Comparison of ENCODE assay signal across 24 cellular contexts in genomic region chr5:175107865-175108264, GRCh38.
DNase-seq lines count a peak whose midpoint lies in the region; ATAC-seq, FAIRE-seq and TF ChIP-seq lines count a peak whose summit lies in the region.
"Had no signal": no experiment of that assay in that cellular context is flagged by ENCODE, and none has a peak within 500 bp of the region (broad histone marks: within the 10 kb centered on the region; RNA-seq: fewer than 3 reads in every experiment).

No MANE protein-coding gene starts in this region.

- no peak overlapping the region for H3K27ac Mint-ChIP-seq in MCF 10A (ENCODE audit: low read depth, unreplicated experiment)
- H3K27ac Mint-ChIP-seq: B cell; CD4-positive, CD25-positive, alpha-beta regulatory T cell; CD8-positive, alpha-beta memory T cell had no signal

- H3K9ac ChIP-seq in mammary epithelial cell (ENCODE audit: insufficient read depth, low read length): no peak overlapping the region
- H3K9ac ChIP-seq: BLaER1, GM23248 had no signal

- H3K4me2 ChIP-seq in mammary epithelial cell (ENCODE audit: insufficient read depth, low read depth, low read length) (no peak overlapping the region), osteoblast (ENCODE audit: insufficient read depth, low read length) (no peak overlapping the region)
- H3K4me2 ChIP-seq: BLaER1 had no signal

- no peaks in the 10 kb centered on the region for H3K4me1 ChIP-seq in mammary epithelial cell (ENCODE audit: insufficient read depth, low read length)
- H3K4me1 ChIP-seq in small intestine (ENCODE audit: control insufficient read depth in 2 of 2, insufficient read depth in 1 of 2, low read depth in 1 of 2, low read length in 1 of 2): no peaks in the 10 kb centered on the region
- H3K4me1 ChIP-seq in osteoblast (ENCODE audit: insufficient read depth, low read length): no peaks in the 10 kb centered on the region
- H3K4me1 ChIP-seq: BLaER1 had no signal

- POLR2A ChIA-PET in MCF 10A (lab: Yijun Ruan, JAX): no interaction called here

- BruUV-seq in MCF 10A (replicated peaks; lab: Mats Ljungman, UMichigan) (no TSS peak), mammary epithelial cell (replicated peaks; lab: Mats Ljungman, UMichigan) (no TSS peak)

- no peaks in the 10 kb centered on the region for H3K4me1 Mint-ChIP-seq in MCF 10A (ENCODE audit: insufficient read depth, unreplicated experiment)
- H3K4me1 Mint-ChIP-seq: B cell; CD4-positive, CD25-positive, alpha-beta regulatory T cell; CD8-positive, alpha-beta memory T cell had no signal

- H3K36me3 Mint-ChIP-seq in MCF 10A (ENCODE audit: insufficient read depth, unreplicated experiment): no peaks in the 10 kb centered on the region
- H3K36me3 Mint-ChIP-seq: CD4-positive, CD25-positive, alpha-beta regulatory T cell; CD8-positive, alpha-beta memory T cell had no signal

- H3K4me3 Mint-ChIP-seq in MCF 10A (ENCODE audit: unreplicated experiment): no peak overlapping the region
- H3K4me3 Mint-ChIP-seq: B cell; CD4-positive, CD25-positive, alpha-beta regulatory T cell; CD8-positive, alpha-beta memory T cell had no signal

- H2AFZ ChIP-seq in mammary epithelial cell (ENCODE audit: low read depth, low read length) (no peak overlapping the region), osteoblast (ENCODE audit: low read length) (no peak overlapping the region)
- H2AFZ ChIP-seq: GM23248 had no signal

- H3K4me3 ChIP-seq in mammary epithelial cell (replicated peaks in 1 of 3; ENCODE audit: insufficient read depth in 1 of 3, low read depth in 2 of 3, low read length in 3 of 3) (no peak overlapping the region), small intestine (ENCODE audit: low read depth in 1 of 2, low read length in 2 of 2) (no peak overlapping the region), osteoblast (ENCODE audit: insufficient read depth, low read length) (no peak overlapping the region)
- H3K4me3 ChIP-seq: BLaER1, GM12878, GM23248 had no signal

- CTCF ChIA-PET in MCF 10A (lab: Yijun Ruan, JAX): no interaction called here
- CTCF ChIA-PET in mammary epithelial cell (lab: Charles Lee; ENCODE audit: low non-redundant PET): no interaction called here

- H3K27me3 Mint-ChIP-seq in MCF 10A (ENCODE audit: insufficient read depth, unreplicated experiment): peaks cover 19% of the 10 kb centered on the region
- H3K27me3 Mint-ChIP-seq: B cell had no signal

- intact Hi-C loops in MCF 10A (cut with micrococcal nuclease) (no loop called here), mammary epithelial cell (cut with micrococcal nuclease) (no loop called here)

- DNase-seq in MCF 10A (ENCODE audit: unreplicated experiment) (peak; percentile 12), mammary epithelial cell (no peak), left lobe of liver (ENCODE audit: low spot score) (peak; percentile 81), small intestine (peak; percentile 5), osteoblast (ENCODE audit: insufficient read length, low spot score, missing footprints) (no peak), caudate nucleus (lab: John Stamatoyannopoulos, UW) (no peak)
- DNase-seq: CD4-positive, CD25-positive, alpha-beta regulatory T cell; CD8-positive, alpha-beta memory T cell; DMS 273 treated with DMSO at 0.1 percent for 48 hours; DMS79; EL; GDM1; GM23248; H7; HCEC 1CT had no signal

- H3K36me3 ChIP-seq in mammary epithelial cell (ENCODE audit: insufficient read depth, low read length): no peaks in the 10 kb centered on the region
- H3K36me3 ChIP-seq in small intestine (ENCODE audit: control insufficient read depth in 2 of 2, insufficient read depth in 2 of 2, low read length in 2 of 2): no peaks in the 10 kb centered on the region
- no peaks in the 10 kb centered on the region for H3K36me3 ChIP-seq in osteoblast (ENCODE audit: insufficient read depth, low read length)
- H3K36me3 ChIP-seq: BLaER1 had no signal

- H3K27me3 ChIP-seq in mammary epithelial cell (ENCODE audit: insufficient read depth, low read length) (no peaks in the 10 kb centered on the region), small intestine (ENCODE audit: control insufficient read depth in 2 of 2, insufficient read depth in 2 of 2, low read length in 2 of 2) (no peaks in the 10 kb centered on the region), osteoblast (ENCODE audit: insufficient read depth, low read length) (no peaks in the 10 kb centered on the region)
- H3K27me3 ChIP-seq: BLaER1 had no signal

- H4K20me1 ChIP-seq in mammary epithelial cell (ENCODE audit: insufficient read depth, low read length) (no peaks in the 10 kb centered on the region), osteoblast (ENCODE audit: insufficient read depth, low read length) (no peaks in the 10 kb centered on the region)
- H4K20me1 ChIP-seq: BLaER1 had no signal

- 23% methylated on average over 5 of the region's 5 CpGs for WGBS in mammary epithelial cell (ENCODE audit: low coverage, missing lambda C conversion rate)
- 47 to 68% (median 50%) methylated on average over 5 of the region's 5 CpGs for WGBS in small intestine, 3 donors

- in situ Hi-C loops in mammary epithelial cell (cut with MboI; ENCODE audit: low sequenced_read_pairs in 2 of 2): no loop called here

- H3K27ac ChIP-seq in mammary epithelial cell (ENCODE audit: insufficient read depth, low read depth, low read length): no peak overlapping the region
- no peak overlapping the region for H3K27ac ChIP-seq in small intestine (ENCODE audit: low read depth in 1 of 2, low read length in 1 of 2)
- no peak overlapping the region for H3K27ac ChIP-seq in osteoblast (ENCODE audit: low read depth, low read length)
- H3K27ac ChIP-seq in caudate nucleus (ENCODE audit: low read depth, low read length): no peak overlapping the region
- H3K27ac ChIP-seq: 22Rv1, BLaER1, C4-2B, GM23248 had no signal

- no peak for TF ChIP-seq CTCF in MCF 10A (IDR thresholded peaks at IDR 0.05; ENCODE audit: unreplicated experiment)
- TF ChIP-seq CTCF in mammary epithelial cell (conservative IDR thresholded peaks at IDR 0.05 in 1 of 2, IDR thresholded peaks at IDR 0.05 in 1 of 2; ENCODE audit: extremely low read depth in 1 of 2, insufficient read depth in 1 of 2, low read depth in 1 of 2, low read length in 2 of 2): no peak
- TF ChIP-seq CTCF in osteoblast (IDR thresholded peaks at IDR 0.05; ENCODE audit: extremely low read depth, low read depth, low read length): no peak

- dilution Hi-C loops in mammary epithelial cell (cut with HindIII; ENCODE audit: low sequenced_read_pairs): no loop called here

- FAIRE-seq in small intestine (lab: Jason Lieb, UNC): no peak
- FAIRE-seq: A204.1, D721Med, GM12878, GM19239, H1 had no signal

- H3K9me3 ChIP-seq in mammary epithelial cell (replicated peaks; ENCODE audit: insufficient read depth, low read length) (peaks cover 13% of the 10 kb centered on the region), small intestine (ENCODE audit: control insufficient read depth, low read depth) (no peaks in the 10 kb centered on the region), osteoblast (ENCODE audit: low read depth, low read length) (no peaks in the 10 kb centered on the region)

- ATAC-seq in left lobe of liver: peak; percentile 90
- ATAC-seq: GM12878 had no signal

- peaks cover 2% of the 10 kb centered on the region for H3K9me3 Mint-ChIP-seq in MCF 10A (ENCODE audit: unreplicated experiment)

- H3K79me2 ChIP-seq in mammary epithelial cell (ENCODE audit: insufficient read depth, low read length) (no peaks in the 10 kb centered on the region), osteoblast (ENCODE audit: insufficient read depth, low read length) (no peaks in the 10 kb centered on the region)

Comparison
In these comparisons a context has a peak if more than half of its experiments do, and no peak if none do; other contexts are left out.
1. DNase-seq: peak in MCF 10A (single experiment), left lobe of liver (single experiment) and small intestine (single experiment); none in mammary epithelial cell (single experiment), osteoblast (single experiment) and caudate nucleus (0 of 61).